ENCODE assay signal across 11 cellular contexts in genomic region chr2:215736653-215737290, GRCh38.
DNase-seq lines count a peak whose midpoint lies in the region; ATAC-seq and TF ChIP-seq lines count a peak whose summit lies in the region.
"Had no signal": no experiment of that assay in that cellular context is flagged by ENCODE, and none has a peak within 500 bp of the region (broad histone marks: within the 10 kb centered on the region; RNA-seq: fewer than 3 reads in every experiment).

No MANE protein-coding gene starts in this region.

- H3K4me3 ChIP-seq in cardiac muscle cell (no peak overlapping the region), right cardiac atrium (ENCODE audit: low read length) (no peak overlapping the region), SK-N-SH (ENCODE audit: low read depth in 2 of 2, low read length in 1 of 2) (no peak overlapping the region), foreskin fibroblast (ENCODE audit: low read depth in 1 of 2, low read length in 2 of 2) (no peak overlapping the region), esophagus muscularis mucosa (no peak overlapping the region), vagina (no peak overlapping the region)

- 67% methylated on average over 4 of the region's 4 CpGs for WGBS in right cardiac atrium
- WGBS in SK-N-SH (ENCODE audit: low lambda C conversion rate): 74% methylated on average over 4 of the region's 4 CpGs
- WGBS in esophagus muscularis mucosa: 76% methylated on average over 4 of the region's 4 CpGs

- H3K79me2 ChIP-seq in SK-N-SH (ENCODE audit: insufficient read depth): no peaks in the 10 kb centered on the region

- TF ChIP-seq CTCF in cardiac muscle cell (IDR thresholded peaks at IDR 0.05; ENCODE audit: low read depth, low read length) (peak; percentile 42), SK-N-SH (IDR thresholded peaks at IDR 0.05) (peak; percentile 40), foreskin fibroblast (IDR thresholded peaks at IDR 0.05; ENCODE audit: low read depth, low read length) (no peak), esophagus muscularis mucosa (IDR thresholded peaks at IDR 0.05) (peak in 1 of 3 experiments; percentile 10), vagina (IDR thresholded peaks at IDR 0.05) (no peak)

- peak; percentile 20 to 82 for DNase-seq in cardiac muscle cell (ENCODE audit: low read depth in 1 of 2, low spot score in 1 of 2)
- no peak for DNase-seq in right cardiac atrium
- no peak for DNase-seq in SK-N-SH
- peak; percentile 76 to 90 for DNase-seq in foreskin fibroblast
- no peak for DNase-seq in stimulated activated naive CD8-positive, alpha-beta T cell treated with anti-CD3 and anti-CD28 coated beads, Interleukin-15, Interleukin-2, amounts not matched to agents 100 U/mL and 50 U/mL, for 24 hours
- no peak for DNase-seq in esophagus muscularis mucosa (ENCODE audit: extremely low spot score)
- no peak for DNase-seq in activated CD4-positive, alpha-beta T cell treated with anti-CD3 and anti-CD28 coated beads for 4 hours
- no peak for DNase-seq in vagina (ENCODE audit: extremely low spot score in 2 of 2)
- DNase-seq: CD4-positive, CD25-positive, alpha-beta regulatory T cell; KG1 had no signal

- no peak overlapping the region for H3K9ac ChIP-seq in SK-N-SH

- H3K4me2 ChIP-seq in SK-N-SH: no peak overlapping the region

- no peaks in the 10 kb centered on the region for H3F3A ChIP-seq in SK-N-SH (replicated peaks; ENCODE audit: insufficient read depth)

- TF ChIP-seq EP300 in SK-N-SH (IDR thresholded peaks at IDR 0.05; ENCODE audit: borderline replicate concordance in 1 of 2, low read depth in 1 of 2, low read length in 1 of 2) (no peak), esophagus muscularis mucosa (IDR thresholded peaks at IDR 0.05) (no peak)

- no peaks in the 10 kb centered on the region for H3K9me2 ChIP-seq in SK-N-SH

- H3K27ac ChIP-seq in cardiac muscle cell (no peak overlapping the region), right cardiac atrium (ENCODE audit: low read length) (no peak overlapping the region), SK-N-SH (ENCODE audit: low read depth in 2 of 2, low read length in 1 of 2) (no peak overlapping the region), esophagus muscularis mucosa (replicated peaks in 1 of 4) (no peak overlapping the region), vagina (no peak overlapping the region)
- H3K27ac ChIP-seq: RWPE1 had no signal

- H3K36me3 ChIP-seq in cardiac muscle cell (no peaks in the 10 kb centered on the region), SK-N-SH (replicated peaks in 1 of 2; ENCODE audit: control insufficient read depth in 1 of 2, insufficient read depth in 2 of 2, low read length in 1 of 2) (no peaks in the 10 kb centered on the region), esophagus muscularis mucosa (no peaks in the 10 kb centered on the region), vagina (no peaks in the 10 kb centered on the region)

- POLR2A ChIA-PET in SK-N-SH (lab: Yijun Ruan, JAX): no interaction called here

- H3K9me3 ChIP-seq in cardiac muscle cell (ENCODE audit: low read depth) (no peaks in the 10 kb centered on the region), right cardiac atrium (ENCODE audit: control insufficient read depth, low read length) (no peaks in the 10 kb centered on the region), SK-N-SH (0 out of 2 replicates have a peak, but pooled peaks cover 3% of the 10 kb centered on the region), esophagus muscularis mucosa (peaks cover 0 to 7% (median 0%) of the 10 kb centered on the region in 4 donors), vagina (no peaks in the 10 kb centered on the region)

- peaks cover 4% of the 10 kb centered on the region for H3K4me1 ChIP-seq in cardiac muscle cell (ENCODE audit: low read depth)
- no peaks in the 10 kb centered on the region for H3K4me1 ChIP-seq in right cardiac atrium (ENCODE audit: control insufficient read depth, insufficient read depth, low read length)
- no peaks in the 10 kb centered on the region; a peak in 1 of 4 replicates for H3K4me1 ChIP-seq in SK-N-SH (ENCODE audit: control insufficient read depth in 1 of 2, insufficient read depth in 2 of 2, low read depth in 1 of 2, low read length in 1 of 2)
- no peaks in the 10 kb centered on the region for H3K4me1 ChIP-seq in esophagus muscularis mucosa
- H3K4me1 ChIP-seq in vagina: peaks cover 5% of the 10 kb centered on the region

- no peaks in the 10 kb centered on the region for H4K20me1 ChIP-seq in SK-N-SH (ENCODE audit: insufficient read depth)

- TF ChIP-seq RAD21 in SK-N-SH (IDR thresholded peaks at IDR 0.05; ENCODE audit: low read length): no peak

- CTCF ChIA-PET in SK-N-SH (lab: Yijun Ruan, JAX): interaction anchor here (0.9 kb wide), 1 partner anchor 12 kb away, joined by 4 read pairs; no protein-coding TSS in a partner anchor

- H3K27me3 ChIP-seq in cardiac muscle cell (no peaks in the 10 kb centered on the region), right cardiac atrium (ENCODE audit: control insufficient read depth, insufficient read depth) (no peaks in the 10 kb centered on the region), SK-N-SH (ENCODE audit: insufficient read depth) (no peaks in the 10 kb centered on the region), esophagus muscularis mucosa (no peaks in the 10 kb centered on the region), vagina (no peaks in the 10 kb centered on the region)

- H2AFZ ChIP-seq in SK-N-SH (ENCODE audit: low read depth): no peak overlapping the region

- no peak for ATAC-seq in right cardiac atrium
- no peak for ATAC-seq in stimulated activated naive CD8-positive, alpha-beta T cell treated with anti-CD3 and anti-CD28 coated beads, Interleukin-15, Interleukin-2, amounts not matched to agents 100 U/mL and 50 U/mL, for 24 hours

- intact Hi-C loops in right cardiac atrium (cut with DNase I) (no loop called here), esophagus muscularis mucosa (cut with DNase I) (no loop called here), vagina (cut with DNase I) (no loop called here)

- TF ChIP-seq POLR2A in esophagus muscularis mucosa (IDR thresholded peaks at IDR 0.05; ENCODE audit: low read depth) (no peak), vagina (IDR thresholded peaks at IDR 0.05) (no peak)

TF ChIP-seq in SK-N-SH, 30 proteins besides CTCF, POLR2A, EP300 and RAD21 (continues in another document):
- TF ChIP-seq GABPA (IDR thresholded peaks at IDR 0.05; ENCODE audit: low read depth) (no peak), USF2 (IDR thresholded peaks at IDR 0.05; ENCODE audit: borderline replicate concordance, low read depth, low read length) (no peak), TCF12 (IDR thresholded peaks at IDR 0.05) (no peak), ELF1 (IDR thresholded peaks at IDR 0.05) (no peak), MXI1 (IDR thresholded peaks at IDR 0.05; ENCODE audit: low read depth, low read length) (no peak), FOSL2 (IDR thresholded peaks at IDR 0.05; ENCODE audit: borderline replicate concordance, low read depth) (no peak), IRF3 (IDR thresholded peaks at IDR 0.05; ENCODE audit: low read depth, low read length) (no peak), SIN3A (IDR thresholded peaks at IDR 0.05; ENCODE audit: borderline replicate concordance, low read depth, low read length) (no peak), GATA2 (CRISPR knock-in tag; IDR thresholded peaks at IDR 0.05) (no peak), CHD2 (IDR thresholded peaks at IDR 0.05; ENCODE audit: low read length, partially characterized antibody) (no peak), RCOR1 (IDR thresholded peaks at IDR 0.05; ENCODE audit: low read length) (no peak), EZH2phosphoT487 (IDR thresholded peaks at IDR 0.05; ENCODE audit: borderline replicate concordance, low read depth) (no peak), FOXJ3 (CRISPR knock-in tag; IDR thresholded peaks at IDR 0.05) (no peak), RFX5 (IDR thresholded peaks at IDR 0.05; ENCODE audit: low read length) (no peak), MAX (IDR thresholded peaks at IDR 0.05; ENCODE audit: low read depth) (no peak), POLR2AphosphoS5 (IDR thresholded peaks at IDR 0.05; ENCODE audit: low read depth, low read length) (no peak), PBX3 (IDR thresholded peaks at IDR 0.05) (no peak), USF1 (IDR thresholded peaks at IDR 0.05; ENCODE audit: borderline replicate concordance, low read depth) (no peak)

Comparison
In these comparisons a context has a peak if more than half of its experiments do, and no peak if none do; other contexts are left out.
1. DNase-seq: peak in cardiac muscle cell (2 of 2) and foreskin fibroblast (2 of 2); none in right cardiac atrium (0 of 3), SK-N-SH (single experiment), stimulated activated naive CD8-positive, alpha-beta T cell treated with anti-CD3 and anti-CD28 coated beads, Interleukin-15, Interleukin-2, amounts not matched to agents 100 U/mL and 50 U/mL, for 24 hours (single experiment), esophagus muscularis mucosa (single experiment), activated CD4-positive, alpha-beta T cell treated with anti-CD3 and anti-CD28 coated beads for 4 hours (0 of 2) and vagina (0 of 2).
2. CTCF ChIP-seq: peak in cardiac muscle cell (single experiment) and SK-N-SH (single experiment); none in foreskin fibroblast (single experiment) and vagina (0 of 3).